Comparison of ENCODE assay signal across 11 cellular contexts in genomic region chr2:197204855-197205254, GRCh38.
DNase-seq lines count a peak whose midpoint lies in the region; ATAC-seq and TF ChIP-seq lines count a peak whose summit lies in the region.
"Had no signal": no experiment of that assay in that cellular context is flagged by ENCODE, and none has a peak within 500 bp of the region (broad histone marks: within the 10 kb centered on the region; RNA-seq: fewer than 3 reads in every experiment).

No MANE protein-coding gene starts in this region.

- WGBS in thymus: 94% methylated on average over 2 of the region's 2 CpGs

- H3K27me3 ChIP-seq in thymus (ENCODE audit: control insufficient read depth, insufficient read depth): no peaks in the 10 kb centered on the region

- CTCF ChIA-PET in activated CD4-positive, alpha-beta T cell treated with anti-CD3 and anti-CD28 coated beads, Interleukin-2, amount 10 ng/mL, durations not matched to agents 7 days and 5 days (lab: Charles Lee): interaction anchor here (0.6 to 1.8 kb wide), 6 partner anchors 9 to 171 kb away, joined by 3 to 6 read pairs (median 4); no protein-coding TSS in a partner anchor
- CTCF ChIA-PET in HEK293T (lab: Yijun Ruan, JAX): interaction anchor here (0.6 kb wide), 1 partner anchor 14 kb away, joined by 3 read pairs; no protein-coding TSS in a partner anchor

- H3K27ac ChIP-seq in thymus (ENCODE audit: low read depth): peak overlapping the region; percentile 82

- no peaks in the 10 kb centered on the region for H3K36me3 ChIP-seq in thymus (ENCODE audit: control insufficient read depth, insufficient read depth)

- H3K9me3 ChIP-seq in thymus (ENCODE audit: control insufficient read depth): no peaks in the 10 kb centered on the region

- peaks cover 92% of the 10 kb centered on the region for H3K4me1 Mint-ChIP-seq in activated CD4-positive, alpha-beta T cell treated with anti-CD3 and anti-CD28 coated beads, Interleukin-2, amount 10 ng/mL, durations not matched to agents 7 days and 5 days
- peaks cover 93% of the 10 kb centered on the region for H3K4me1 Mint-ChIP-seq in activated naive CD8-positive, alpha-beta T cell (ENCODE audit: low read depth)
- H3K4me1 Mint-ChIP-seq in immature natural killer cell: peaks cover 93 to 100% of the 10 kb centered on the region in 2 donors

- peaks cover 66% of the 10 kb centered on the region for H3K4me1 ChIP-seq in thymus (ENCODE audit: control insufficient read depth, insufficient read depth, low read length)

- no peak for ATAC-seq in HG03045 (IDR thresholded peaks at IDR 0.05; ENCODE audit: unreplicated experiment)

- no peaks in the 10 kb centered on the region for H3K27me3 Mint-ChIP-seq in activated CD4-positive, alpha-beta T cell treated with anti-CD3 and anti-CD28 coated beads, Interleukin-2, amount 10 ng/mL, durations not matched to agents 7 days and 5 days
- H3K27me3 Mint-ChIP-seq in activated naive CD8-positive, alpha-beta T cell: no peaks in the 10 kb centered on the region
- peaks cover 5 to 10% (median 7%) of the 10 kb centered on the region in 3 donors for H3K27me3 Mint-ChIP-seq in immature natural killer cell (ENCODE audit: low read depth in 3 of 3)

- no peak for DNase-seq in activated CD4-positive, alpha-beta T cell treated with anti-CD3 and anti-CD28 coated beads, Interleukin-2, amount 10 ng/mL, durations not matched to agents 7 days and 5 days
- no peak for DNase-seq in activated CD4-positive, alpha-beta T cell treated with anti-CD3 and anti-CD28 coated beads, Interleukin-2, amount 50 U/mL, for 4 hours
- DNase-seq in immature natural killer cell (no peak), HEK293T (ENCODE audit: extremely low spot score) (no peak), UCSD-AML1 (lab: John Stamatoyannopoulos, UW; ENCODE audit: unreplicated experiment) (no peak)
- DNase-seq: activated CD4-positive, alpha-beta T cell treated with anti-CD3 and anti-CD28 coated beads for 1 hour; amygdala; DND-41 had no signal

- POLR2A ChIA-PET in activated CD4-positive, alpha-beta T cell treated with anti-CD3 and anti-CD28 coated beads, Interleukin-2, amount 10 ng/mL, durations not matched to agents 7 days and 5 days (lab: Charles Lee): interaction anchor here (0.6 kb wide), 1 partner anchor 25 kb away, joined by 3 read pairs; no protein-coding TSS in a partner anchor
- POLR2A ChIA-PET in HEK293T (lab: Yijun Ruan, JAX): no interaction called here

- H3K27ac Mint-ChIP-seq in activated CD4-positive, alpha-beta T cell treated with anti-CD3 and anti-CD28 coated beads, Interleukin-2, amount 10 ng/mL, durations not matched to agents 7 days and 5 days: peak overlapping the region; percentile 96
- peak overlapping the region; percentile 98 for H3K27ac Mint-ChIP-seq in activated naive CD8-positive, alpha-beta T cell
- H3K27ac Mint-ChIP-seq in immature natural killer cell: peak overlapping the region; percentile 94 to 99 (median 96)

- H3K4me3 Mint-ChIP-seq in activated CD4-positive, alpha-beta T cell treated with anti-CD3 and anti-CD28 coated beads, Interleukin-2, amount 10 ng/mL, durations not matched to agents 7 days and 5 days: no peak overlapping the region
- H3K4me3 Mint-ChIP-seq in activated naive CD8-positive, alpha-beta T cell: peak overlapping the region; percentile 76
- H3K4me3 Mint-ChIP-seq in immature natural killer cell: peak overlapping the region; percentile 67 to 84 (median 80)

- no peak overlapping the region for H3K4me3 ChIP-seq in thymus (ENCODE audit: low read length)

- H3K36me3 Mint-ChIP-seq in activated CD4-positive, alpha-beta T cell treated with anti-CD3 and anti-CD28 coated beads, Interleukin-2, amount 10 ng/mL, durations not matched to agents 7 days and 5 days (ENCODE audit: low read depth): peaks cover 75% of the 10 kb centered on the region
- peaks cover 15% of the 10 kb centered on the region for H3K36me3 Mint-ChIP-seq in activated naive CD8-positive, alpha-beta T cell
- peaks cover 11 to 17% (median 11%) of the 10 kb centered on the region in 3 donors for H3K36me3 Mint-ChIP-seq in immature natural killer cell

- H3K9me3 Mint-ChIP-seq in activated CD4-positive, alpha-beta T cell treated with anti-CD3 and anti-CD28 coated beads, Interleukin-2, amount 10 ng/mL, durations not matched to agents 7 days and 5 days: peaks cover 2% of the 10 kb centered on the region
- no peaks in the 10 kb centered on the region for H3K9me3 Mint-ChIP-seq in activated naive CD8-positive, alpha-beta T cell (ENCODE audit: low read depth)
- H3K9me3 Mint-ChIP-seq in immature natural killer cell: no peaks in the 10 kb centered on the region

TF ChIP-seq in HEK293T, 16 proteins besides CTCF, POLR2A, EP300 and RAD21:
- TF ChIP-seq NFRKB (IDR thresholded peaks at IDR 0.05) (no peak), ZNF384 (IDR thresholded peaks at IDR 0.05) (no peak), ELF4 (IDR thresholded peaks at IDR 0.05) (no peak), PKNOX1 (IDR thresholded peaks at IDR 0.05) (no peak), FOXA1 (IDR thresholded peaks at IDR 0.05) (no peak), SP1 (IDR thresholded peaks at IDR 0.05) (no peak), L3MBTL2 (conservative IDR thresholded peaks at IDR 0.05) (no peak), LEF1 (IDR thresholded peaks at IDR 0.05; ENCODE audit: borderline replicate concordance) (no peak), SUZ12 (IDR thresholded peaks at IDR 0.05) (no peak), FOXK2 (IDR thresholded peaks at IDR 0.05) (no peak), TARDBP (IDR thresholded peaks at IDR 0.05) (no peak), HDGF (IDR thresholded peaks at IDR 0.05; ENCODE audit: borderline replicate concordance) (no peak), CTBP1 (IDR thresholded peaks at IDR 0.05; ENCODE audit: borderline replicate concordance) (no peak), ARNT (IDR thresholded peaks at IDR 0.05) (no peak), FOXM1 (IDR thresholded peaks at IDR 0.05; ENCODE audit: borderline replicate concordance) (no peak), BHLHE40 (IDR thresholded peaks at IDR 0.05; ENCODE audit: borderline replicate concordance) (no peak)
